19 cellular contexts compared by ENCODE assay signal in the genomic region with DNA sequence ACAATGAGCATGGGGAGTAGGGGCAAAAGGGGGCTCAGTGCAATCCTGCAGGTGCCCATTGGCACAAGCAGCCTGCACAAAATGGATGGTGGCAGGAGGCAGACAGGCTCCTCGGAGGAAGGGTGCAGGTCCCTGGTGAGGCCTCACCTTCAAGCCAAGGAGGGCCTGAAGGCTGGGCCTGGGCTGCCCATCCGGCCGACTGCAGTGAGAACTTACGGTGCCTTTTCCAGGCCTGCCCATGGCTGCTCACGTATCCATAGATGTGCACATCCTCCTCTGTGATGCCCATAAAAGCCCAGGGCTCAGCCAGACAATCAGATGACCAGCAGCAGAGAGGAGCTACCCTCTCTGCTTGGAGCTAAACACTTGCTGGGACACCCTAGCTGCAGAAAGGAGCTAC.
"Had no signal": no experiment of that assay in that cellular context is flagged by ENCODE, and none has a peak within 500 bp of the region (broad histone marks: within the 10 kb centered on the region; RNA-seq: fewer than 3 reads in every experiment).

No MANE protein-coding gene starts in this region.

- ATAC-seq: left lung; naive thymus-derived CD8-positive, alpha-beta T cell; psoas muscle had no signal

- H3K27ac ChIP-seq: left lung, neutrophil, parathyroid adenoma, psoas muscle, right lobe of liver, tibial nerve, vagina had no signal

- H3K27me3 ChIP-seq: left lung, neutrophil, right lobe of liver, tibial nerve, vagina had no signal

- H3K36me3 ChIP-seq: left lung, neutrophil, right lobe of liver, tibial nerve, vagina had no signal

- H3K4me1 ChIP-seq: left lung, parathyroid adenoma, psoas muscle, right lobe of liver, tibial nerve, vagina had no signal

- H3K79me2 ChIP-seq: parathyroid adenoma had no signal

- DNase-seq: hypothalamus; immature natural killer cell; left lung; mesendoderm; naive thymus-derived CD8-positive, alpha-beta T cell; occipital lobe; right lobe of liver; stimulated activated CD4-positive, alpha-beta T cell treated with anti-CD3 and anti-CD28 coated beads, Interleukin-4, amount 100 ng/mL, for 24 hours; stimulated activated naive CD4-positive, alpha-beta T cell treated with Interleukin-2 at 50 U/mL for 16 hours; stimulated activated naive CD8-positive, alpha-beta T cell treated with anti-CD3 and anti-CD28 coated beads, Interleukin-15, amount 100 ng/mL, for 72 hours; substantia nigra had no signal

- H3K9ac ChIP-seq: parathyroid adenoma had no signal

- H3K4me3 ChIP-seq: left lung, lung, psoas muscle, right lobe of liver, smooth muscle cell, tibial nerve, vagina had no signal

- H2AFZ ChIP-seq: parathyroid adenoma had no signal

- H3K4me2 ChIP-seq: smooth muscle cell had no signal

- H3K9me3 ChIP-seq: neutrophil, psoas muscle, right lobe of liver, tibial nerve, vagina had no signal

- FAIRE-seq: islet of Langerhans had no signal
